8 cellular contexts compared by ENCODE assay signal in genomic region chr22:50621491-50621880, GRCh38. TPM values are rescaled to one million over a fixed set of nuclear protein-coding genes. Genes with fewer than 3 reads are reported as not detected.
DNase-seq lines count a peak whose midpoint lies in the region; ATAC-seq, FAIRE-seq and TF ChIP-seq lines count a peak whose summit lies in the region.

No MANE protein-coding gene starts in this region.

- H3K27me3 Mint-ChIP-seq in T-helper 2 cell treated with Interferon-gamma antibody and Interleukin-4, amounts not matched to agents 5 μg/mL and 100 μg/mL, for 36 hours (ENCODE audit: low read depth) = no peaks in the 10 kb centered on the region
- H3K27me3 Mint-ChIP-seq in progenitor cell of endocrine pancreas = peaks cover 24% of the 10 kb centered on the region

- no peak for FAIRE-seq in D721Med (lab: Jason Lieb, UNC)

- intact Hi-C loops in lower leg skin (cut with DNase I; ENCODE audit: low total_unique reads) = no loop called here

- peak overlapping the region; percentile 97 for H3K27ac Mint-ChIP-seq in T-helper 2 cell treated with Interferon-gamma antibody and Interleukin-4, amounts not matched to agents 5 μg/mL and 100 μg/mL, for 36 hours
- peak overlapping the region; percentile 34 for H3K27ac Mint-ChIP-seq in progenitor cell of endocrine pancreas

- ATAC-seq in HG03378 (IDR thresholded peaks at IDR 0.05; ENCODE audit: unreplicated experiment) (peak; percentile 31), GM19463 (IDR thresholded peaks at IDR 0.05; ENCODE audit: unreplicated experiment) (no peak)

- peaks cover 31% of the 10 kb centered on the region for H3K4me1 Mint-ChIP-seq in T-helper 2 cell treated with Interferon-gamma antibody and Interleukin-4, amounts not matched to agents 5 μg/mL and 100 μg/mL, for 36 hours (ENCODE audit: low read depth)
- H3K4me1 Mint-ChIP-seq in progenitor cell of endocrine pancreas (ENCODE audit: low read depth) = peaks cover 21% of the 10 kb centered on the region

- H3K4me3 ChIP-seq in lower leg skin (ENCODE audit: low read depth, poor library complexity, severe bottlenecking) = no peak overlapping the region

- 6 to 17% methylated on average over 6 of the region's 6 CpGs for WGBS in lower leg skin, 2 donors

- H3K4me3 Mint-ChIP-seq in T-helper 2 cell treated with Interferon-gamma antibody and Interleukin-4, amounts not matched to agents 5 μg/mL and 100 μg/mL, for 36 hours = peak overlapping the region; percentile 88
- H3K4me3 Mint-ChIP-seq in progenitor cell of endocrine pancreas (ENCODE audit: low read depth) = peak overlapping the region; percentile 6

- H3K36me3 Mint-ChIP-seq in T-helper 2 cell treated with Interferon-gamma antibody and Interleukin-4, amounts not matched to agents 5 μg/mL and 100 μg/mL, for 36 hours (ENCODE audit: low read depth) = peaks cover 6% of the 10 kb centered on the region
- H3K36me3 Mint-ChIP-seq in progenitor cell of endocrine pancreas (ENCODE audit: insufficient read depth) = peaks cover 1% of the 10 kb centered on the region

- peak; percentile 68 for DNase-seq in T-helper 2 cell treated with Interferon-gamma antibody and Interleukin-4, amounts not matched to agents 5 μg/mL and 100 μg/mL, for 36 hours (ENCODE audit: low spot score)
- DNase-seq in effector CD4-positive, alpha-beta T cell = peak; percentile 26
- DNase-seq in progenitor cell of endocrine pancreas (ENCODE audit: low spot score, unreplicated experiment) (no peak), lower leg skin (ENCODE audit: low spot score in 2 of 2) (no peak), D721Med (ENCODE audit: insufficient read length, low spot score) (no peak)

- TF ChIP-seq CTCF in progenitor cell of endocrine pancreas (IDR thresholded peaks at IDR 0.05; ENCODE audit: unreplicated experiment) = no peak
- no peak for TF ChIP-seq CTCF in lower leg skin (IDR thresholded peaks at IDR 0.05)
- TF ChIP-seq CTCF in D721Med (IDR thresholded peaks at IDR 0.05; ENCODE audit: insufficient read depth, missing control alignments) = no peak

- no peaks in the 10 kb centered on the region for H3K9me3 Mint-ChIP-seq in T-helper 2 cell treated with Interferon-gamma antibody and Interleukin-4, amounts not matched to agents 5 μg/mL and 100 μg/mL, for 36 hours
- no peaks in the 10 kb centered on the region for H3K9me3 Mint-ChIP-seq in progenitor cell of endocrine pancreas (ENCODE audit: low read depth)

- TF ChIP-seq POLR2A in GM18526 (IDR thresholded peaks at IDR 0.05; ENCODE audit: extremely low read depth, insufficient read length) (peak; percentile 46), lower leg skin (IDR thresholded peaks at IDR 0.05) (no peak)

RNA-seq across cellular contexts. Expression of gene ARSA, which starts 6.5 kb away (rescaled TPM):
- total RNA-seq in progenitor cell of endocrine pancreas (36.2 and 37.1 TPM in 2 replicates), lower leg skin (10 to 100 TPM; 23.3 to 51.8 (median 30.4) TPM)

RNA-seq across cellular contexts. Expression of gene MAPK8IP2, which starts 20.9 kb away (rescaled TPM):
- 6.4 and 7.7 TPM in 2 replicates for total RNA-seq in progenitor cell of endocrine pancreas
- total RNA-seq in lower leg skin = 1 to 10 TPM; 2.1 to 5.4 (median 3.6) TPM

RNA-seq across cellular contexts. Expression of gene CHKB, which starts 38.8 kb away (rescaled TPM):
- total RNA-seq in progenitor cell of endocrine pancreas (124 and 132 TPM in 2 replicates), lower leg skin (10 to 100 TPM; 47.0 to 71.3 (median 66.4) TPM)

RNA-seq across cellular contexts. Expression of gene CPT1B, which starts 43.3 kb away (rescaled TPM):
- 129 and 136 TPM in 2 replicates for total RNA-seq in progenitor cell of endocrine pancreas
- 10 to 100 TPM in 1 of 4 donors, 1 to 10 TPM in 3; 4.7 to 12.0 (median 6.8) TPM for total RNA-seq in lower leg skin

RNA-seq across cellular contexts. Expression of gene SHANK3, which starts 51.1 kb away (rescaled TPM):
- total RNA-seq in progenitor cell of endocrine pancreas (6.9 and 7.5 TPM in 2 replicates), lower leg skin (1 to 10 TPM; 4.0 to 8.9 (median 6.8) TPM)

Comparison
In these comparisons a context has a peak if more than half of its experiments do, and no peak if none do; other contexts are left out.
1. DNase-seq: peak in T-helper 2 cell treated with Interferon-gamma antibody and Interleukin-4, amounts not matched to agents 5 μg/mL and 100 μg/mL, for 36 hours (single experiment) and effector CD4-positive, alpha-beta T cell (single experiment); none in progenitor cell of endocrine pancreas (single experiment), lower leg skin (0 of 2) and D721Med (single experiment).